Comparison of ENCODE assay signal across 30 cellular contexts in the genomic region with DNA sequence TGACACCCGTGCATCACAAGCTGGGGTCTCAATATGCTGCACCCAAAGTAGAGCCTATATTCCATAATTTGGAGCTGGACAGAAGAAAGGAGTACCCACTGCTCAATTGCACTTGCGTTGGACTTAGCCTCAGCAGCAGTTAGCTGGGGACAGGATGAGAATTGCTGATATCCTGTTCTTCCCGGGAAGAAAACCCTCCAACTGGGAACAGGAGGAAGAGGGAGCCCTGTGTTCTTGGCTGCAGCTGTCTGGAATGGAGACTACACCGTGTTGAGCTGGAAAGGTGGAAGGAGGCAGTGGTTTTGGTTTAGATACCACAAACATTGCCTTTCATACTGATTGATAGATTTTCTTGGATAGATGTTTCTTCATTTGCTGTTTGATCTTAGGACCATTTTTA. TPM values are rescaled to one million over a fixed set of nuclear protein-coding genes. Genes with fewer than 3 reads are reported as not detected.
"Had no signal": no experiment of that assay in that cellular context is flagged by ENCODE, and none has a peak within 500 bp of the region (broad histone marks: within the 10 kb centered on the region; RNA-seq: fewer than 3 reads in every experiment).

No MANE protein-coding gene starts in this region.

- H3K9me3 ChIP-seq: left ventricle myocardium inferior, pancreas, prostate gland, stomach, suprapubic skin, thoracic aorta, tibial artery, upper lobe of right lung had no signal

- H3K27me3 Mint-ChIP-seq: naive thymus-derived CD8-positive, alpha-beta T cell; stimulated activated naive B cell treated with anti-CD40 and anti-IgM and Interleukin-4, amounts not matched to agents 10 μg/mL and 1 μg/mL and 100 μg/mL, for 72 hours had no signal

- H3K36me3 ChIP-seq: pancreas, prostate gland, thoracic aorta, upper lobe of right lung had no signal

- H3K27me3 ChIP-seq: pancreas, stomach, suprapubic skin, tibial artery, upper lobe of right lung had no signal

- H3K4me3 ChIP-seq: left ventricle myocardium inferior, lung, pancreas, prostate gland, skin epidermis, stomach, suprapubic skin, thoracic aorta, tibial artery, upper lobe of right lung had no signal

- H3K9me3 Mint-ChIP-seq: stimulated activated naive B cell treated with anti-CD40 and anti-IgM and Interleukin-4, amounts not matched to agents 10 μg/mL and 1 μg/mL and 100 μg/mL, for 72 hours had no signal

- FAIRE-seq: pancreas, urothelium cell line had no signal

- H3K27ac Mint-ChIP-seq: mesothelial cell of epicardium; naive thymus-derived CD8-positive, alpha-beta T cell; nephron; stimulated activated naive B cell treated with anti-CD40 and anti-IgM and Interleukin-4, amounts not matched to agents 10 μg/mL and 1 μg/mL and 100 μg/mL, for 72 hours had no signal

- H3K4me1 Mint-ChIP-seq: mesothelial cell of epicardium; naive thymus-derived CD8-positive, alpha-beta T cell; nephron; neural crest cell had no signal

- H3K4me3 Mint-ChIP-seq: mesothelial cell of epicardium; naive thymus-derived CD8-positive, alpha-beta T cell; nephron; neural crest cell; stimulated activated naive B cell treated with anti-CD40 and anti-IgM and Interleukin-4, amounts not matched to agents 10 μg/mL and 1 μg/mL and 100 μg/mL, for 72 hours had no signal

- ATAC-seq: naive thymus-derived CD8-positive, alpha-beta T cell; pancreas; right cardiac atrium; sciatic nerve; stimulated activated naive B cell treated with anti-CD40 and anti-IgM and Interleukin-4, amounts not matched to agents 10 μg/mL and 1 μg/mL and 100 μg/mL, for 72 hours; stimulated activated naive CD8-positive, alpha-beta T cell treated with anti-CD3 and anti-CD28 coated beads, Interleukin-15, Interleukin-2, amounts not matched to agents 100 U/mL and 50 U/mL, for 24 hours; upper lobe of right lung had no signal

- H3K4me1 ChIP-seq: left ventricle myocardium inferior, pancreas, prostate gland, stomach, suprapubic skin, tibial artery, upper lobe of right lung had no signal

- H3K27ac ChIP-seq: left ventricle myocardium inferior, pancreas, prostate gland, skin epidermis, stomach, suprapubic skin, thoracic aorta, tibial artery, upper lobe of right lung had no signal

- DNase-seq: hypothalamus; islet precursor cell; left ventricle myocardium inferior; mesendoderm; naive thymus-derived CD8-positive, alpha-beta T cell; nucleus accumbens; pancreas; posterior cingulate gyrus; retina; right cardiac atrium; stimulated activated CD4-positive, alpha-beta T cell treated with anti-CD3 and anti-CD28 coated beads, Interleukin-12 subunit alpha, Interleukin-12 subunit beta, amount 100 ng/mL, for 4 hours; stimulated activated CD4-positive, alpha-beta T cell treated with anti-CD3 and anti-CD28 coated beads, Interleukin-15, amount 100 ng/mL, for 24 hours; stimulated activated CD4-positive, alpha-beta T cell treated with anti-CD3 and anti-CD28 coated beads, Interleukin-2, amount 100 ng/mL, for 24 hours; stimulated activated CD4-positive, alpha-beta T cell treated with anti-CD3 and anti-CD28 coated beads, Interleukin-4, amount 100 ng/mL, for 1 hour; stimulated activated naive B cell treated with anti-CD40 and anti-IgM and Interleukin-4, amounts not matched to agents 10 μg/mL and 1 μg/mL and 100 μg/mL, for 72 hours; stimulated activated naive CD8-positive, alpha-beta T cell treated with anti-CD3 and anti-CD28 coated beads, Interleukin-15, Interleukin-2, amounts not matched to agents 100 U/mL and 50 U/mL, for 24 hours; stomach; tibial artery; trophoblast cell; upper lobe of right lung had no signal

RNA-seq across cellular contexts. Expression of a gene that starts 24.6 kb away (rescaled TPM):
- total RNA-seq: naive thymus-derived CD8-positive, alpha-beta T cell had no signal
- polyA plus RNA-seq: naive thymus-derived CD8-positive, alpha-beta T cell had no signal
